ENCODE assay signal across 15 cellular contexts in the genomic region with DNA sequence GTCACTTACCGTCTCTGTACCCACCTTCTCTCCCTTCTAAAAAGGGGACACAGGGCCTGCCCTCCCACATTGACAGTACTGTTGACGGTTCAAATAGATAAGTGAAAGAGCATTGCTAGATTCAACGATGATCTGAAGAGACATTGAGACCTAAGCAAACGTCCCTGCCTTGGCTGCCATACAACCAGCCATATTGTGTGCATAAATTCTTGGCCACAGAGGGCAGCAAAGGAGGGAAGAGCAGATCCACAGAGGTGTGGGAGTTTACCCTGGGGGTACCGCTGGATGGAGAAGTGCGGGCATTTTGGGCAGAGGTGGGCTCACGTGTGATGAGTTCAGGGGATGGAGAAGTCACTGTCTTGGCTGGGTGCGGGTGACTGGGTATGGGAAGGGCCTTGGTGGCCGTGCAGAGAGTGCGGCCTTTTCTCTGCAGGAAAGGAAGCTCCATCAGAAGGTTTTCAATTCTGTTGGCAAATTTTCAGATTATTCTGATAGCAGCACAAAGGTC.
DNase-seq lines count a peak whose midpoint lies in the region; ATAC-seq, FAIRE-seq and TF ChIP-seq lines count a peak whose summit lies in the region.
"Had no signal": no experiment of that assay in that cellular context is flagged by ENCODE, and none has a peak within 500 bp of the region (broad histone marks: within the 10 kb centered on the region; RNA-seq: fewer than 3 reads in every experiment).

No MANE protein-coding gene starts in this region.

- no peak overlapping the region for H3K4me3 Mint-ChIP-seq in stimulated activated naive CD8-positive, alpha-beta T cell treated with anti-CD3 and anti-CD28 coated beads, Interleukin-15, amount 100 ng/mL, for 72 hours
- H3K4me3 Mint-ChIP-seq in T-helper 17 cell, result no peak overlapping the region

- no peaks in the 10 kb centered on the region for H3K23me2 ChIP-seq in H1 (ENCODE audit: low read depth, low read length)

- no peaks in the 10 kb centered on the region for H3K79me1 ChIP-seq in H1 (ENCODE audit: low read depth, low read length)

- no peaks in the 10 kb centered on the region for H3K79me2 ChIP-seq in HepG2 (ENCODE audit: insufficient read depth, low read length)
- no peaks in the 10 kb centered on the region for H3K79me2 ChIP-seq in H1 (ENCODE audit: control insufficient read depth in 1 of 2, insufficient read depth in 2 of 2, low read length in 2 of 2)

- POLR2A ChIA-PET in HepG2 (lab: Yijun Ruan, JAX), result no interaction called here
- POLR2A ChIA-PET in Panc1 (lab: Charles Lee), result no interaction called here
- POLR2A ChIA-PET in H1 (lab: Charles Lee; ENCODE audit: partially characterized antibody), result no interaction called here

- H3K56ac ChIP-seq in H1 (replicated peaks; ENCODE audit: insufficient read length, low read depth, low read length), result no peak overlapping the region

- H3K23ac ChIP-seq in H1 (ENCODE audit: insufficient read length), result no peak overlapping the region

- no peaks in the 10 kb centered on the region for H3K36me3 ChIP-seq in HepG2 (replicated peaks in 1 of 2; ENCODE audit: control insufficient read depth in 1 of 2, insufficient read depth in 2 of 2, low read length in 2 of 2)
- H3K36me3 ChIP-seq in right lobe of liver, result no peaks in the 10 kb centered on the region
- H3K36me3 ChIP-seq in Panc1 (ENCODE audit: control insufficient read depth, insufficient read depth, low read length), result 0 out of 2 replicates have a peak, but pooled peaks cover 3% of the 10 kb centered on the region
- no peaks in the 10 kb centered on the region for H3K36me3 ChIP-seq in H1 (ENCODE audit: control insufficient read depth in 2 of 4, insufficient read depth in 4 of 4, low read length in 3 of 4)

- H2BK12ac ChIP-seq in H1 (ENCODE audit: low read depth, low read length), result no peak overlapping the region

- peaks cover 7% of the 10 kb centered on the region for H3K27me3 Mint-ChIP-seq in stimulated activated naive CD8-positive, alpha-beta T cell treated with anti-CD3 and anti-CD28 coated beads, Interleukin-15, amount 100 ng/mL, for 72 hours
- peaks cover 10% of the 10 kb centered on the region for H3K27me3 Mint-ChIP-seq in T-helper 17 cell

- H3K9me3 ChIP-seq in HepG2 (ENCODE audit: low read length) (no peaks in the 10 kb centered on the region), right lobe of liver (no peaks in the 10 kb centered on the region), Panc1 (ENCODE audit: control insufficient read depth, insufficient read depth, low read depth, low read length) (no peaks in the 10 kb centered on the region), H1 (ENCODE audit: insufficient read depth in 2 of 2, low read depth in 1 of 2, low read length in 1 of 2) (no peaks in the 10 kb centered on the region), T-helper 17 cell (ENCODE audit: control insufficient read depth, low read length, poor library complexity, severe bottlenecking) (no peaks in the 10 kb centered on the region)
- H3K9me3 ChIP-seq: A549; BLaER1 treated with 17β-estradiol and CSF1 and Interleukin-3, amounts not matched to agents 10 nM and 100 nM; SJCRH30 had no signal

- 0 out of 2 replicates have a peak, but pooled peaks have one; percentile 4 for TF ChIP-seq CTCF in HepG2 (CRISPR knock-in tag; IDR thresholded peaks at IDR 0.05)
- no peak for TF ChIP-seq CTCF in right lobe of liver (IDR thresholded peaks at IDR 0.05)
- TF ChIP-seq CTCF in Panc1 (IDR thresholded peaks at IDR 0.05), result peak; percentile 22; the same call in 1 of the 2 replicates
- TF ChIP-seq CTCF in H1 (IDR thresholded peaks at IDR 0.05; ENCODE audit: control extremely low read depth in 1 of 3, insufficient read depth in 1 of 3, low read depth in 1 of 3, low read length in 3 of 3), result peak in 2 of 3 experiments; percentile 18 to 23; a peak in 2 of 4 replicates
- no peak for TF ChIP-seq CTCF in GM13976 (IDR thresholded peaks at IDR 0.05; ENCODE audit: borderline replicate concordance, control extremely low read depth, extremely low read depth, insufficient read depth, missing control alignments)

- H3K27me3 ChIP-seq in HepG2 (ENCODE audit: control insufficient read depth in 1 of 2, insufficient read depth in 2 of 2, low read length in 2 of 2) (no peaks in the 10 kb centered on the region), right lobe of liver (no peaks in the 10 kb centered on the region), Panc1 (ENCODE audit: control insufficient read depth, insufficient read depth, low read length) (no peaks in the 10 kb centered on the region), H1 (replicated peaks in 1 of 4; ENCODE audit: control insufficient read depth in 3 of 4, extremely low read depth in 1 of 4, insufficient read depth in 3 of 4, low read length in 3 of 4) (no peaks in the 10 kb centered on the region)
- H3K27me3 ChIP-seq: BLaER1 treated with 17β-estradiol and CSF1 and Interleukin-3, amounts not matched to agents 10 nM and 100 nM; SJCRH30 had no signal

- in situ Hi-C loops in HepG2 (cut with HindIII; ENCODE audit: extremely low pct_ligation_motif_present, low pct_unique_long_range_greater_than_20kb) (loop anchor here (10.0 kb wide), 1 partner anchor 311 kb away; a partner anchor contains a TSS), Panc1 (cut with HindIII; ENCODE audit: low pct_unique_long_range_greater_than_20kb, low sequenced_read_pairs) (no loop called here), GM13976 (cut with MboI; ENCODE audit: low sequenced_read_pairs, unreplicated experiment) (loop anchor here (10.0 kb wide), 1 partner anchor 321 kb away; no protein-coding TSS in a partner anchor)

- no peak overlapping the region for H3K27ac Mint-ChIP-seq in stimulated activated naive CD8-positive, alpha-beta T cell treated with anti-CD3 and anti-CD28 coated beads, Interleukin-15, amount 100 ng/mL, for 72 hours
- H3K27ac Mint-ChIP-seq in T-helper 17 cell, result no peak overlapping the region

- no peak overlapping the region for H2BK5ac ChIP-seq in H1 (ENCODE audit: low read depth, low read length)

- H3K14ac ChIP-seq in H1 (ENCODE audit: insufficient read length), result no peak overlapping the region

- TF ChIP-seq RAD21 in HepG2 (CRISPR knock-in tag; IDR thresholded peaks at IDR 0.05) (no peak), H1 (IDR thresholded peaks at IDR 0.05 in 1 of 2, conservative IDR thresholded peaks at IDR 0.05 in 1 of 2; ENCODE audit: low read depth in 2 of 2, low read length in 2 of 2) (peak; percentile 18 to 29; a peak in 3 of 4 replicates)

- H2BK20ac ChIP-seq in H1 (ENCODE audit: low read length), result no peak overlapping the region

- CTCF ChIA-PET in HepG2 (lab: Yijun Ruan, JAX; ENCODE audit: low intra/inter-chr PET ratio, low total read pairs), result no interaction called here
- CTCF ChIA-PET in Panc1 (lab: Charles Lee), result interaction anchor here (0.6 kb wide), 1 partner anchor 126 kb away, joined by 3 read pairs; no protein-coding TSS in a partner anchor
- CTCF ChIA-PET in H1 (lab: Charles Lee; ENCODE audit: partially characterized antibody), result interaction anchor here (0.7 to 2.1 kb wide), 4 partner anchors 19 to 269 kb away, joined by 3 to 8 read pairs (median 4); no protein-coding TSS in a partner anchor

- 0 out of 3 replicates have a peak, but pooled peaks have one; percentile 15 for ATAC-seq in HepG2
- no peak for ATAC-seq in right lobe of liver
- ATAC-seq in Panc1, result no peak
- ATAC-seq in stimulated activated naive CD8-positive, alpha-beta T cell treated with anti-CD3 and anti-CD28 coated beads, Interleukin-15, amount 100 ng/mL, for 72 hours, result peak; percentile 25
- ATAC-seq in GM18520 (IDR thresholded peaks at IDR 0.05; ENCODE audit: unreplicated experiment), result no peak
- ATAC-seq in T-helper 17 cell, result no peak

- H3K9ac ChIP-seq in HepG2 (ENCODE audit: insufficient read depth, low read depth, low read length), result no peak overlapping the region
- no peak overlapping the region for H3K9ac ChIP-seq in H1 (replicated peaks in 1 of 4; ENCODE audit: extremely low read depth in 1 of 4, low read depth in 3 of 4, low read length in 3 of 4)
- H3K9ac ChIP-seq: BLaER1 treated with 17β-estradiol and CSF1 and Interleukin-3, amounts not matched to agents 10 nM and 100 nM had no signal

- H2BK120ac ChIP-seq in H1 (replicated peaks; ENCODE audit: low read depth, low read length), result no peak overlapping the region

- no peak overlapping the region for H4K5ac ChIP-seq in H1 (ENCODE audit: insufficient read length, low read depth, low read length)

- H3K4me1 ChIP-seq in HepG2 (ENCODE audit: insufficient read depth, low read length), result peaks cover 6% of the 10 kb centered on the region; the same call in 1 of the 2 replicates
- no peaks in the 10 kb centered on the region for H3K4me1 ChIP-seq in right lobe of liver
- H3K4me1 ChIP-seq in Panc1 (ENCODE audit: control insufficient read depth, insufficient read depth, low read length), result 0 out of 2 replicates have a peak, but pooled peaks cover 2% of the 10 kb centered on the region
- H3K4me1 ChIP-seq in H1 (replicated peaks in 1 of 4; ENCODE audit: control insufficient read depth in 3 of 4, insufficient read depth in 4 of 4, low read length in 3 of 4), result no peaks in the 10 kb centered on the region
- H3K4me1 ChIP-seq: A549, SJCRH30 had no signal

- H3K27ac ChIP-seq in HepG2 (ENCODE audit: extremely low read length, insufficient read depth, low read length) (no peak overlapping the region), right lobe of liver (no peak overlapping the region), Panc1 (ENCODE audit: low read length) (no peak overlapping the region), H1 (ENCODE audit: low read depth, low read length) (no peak overlapping the region)
- H3K27ac ChIP-seq: A549; BLaER1 treated with 17β-estradiol and CSF1 and Interleukin-3, amounts not matched to agents 10 nM and 100 nM; SJCRH30 had no signal

- H2BK15ac ChIP-seq in H1 (ENCODE audit: low read length), result no peak overlapping the region

- 70% methylated on average over 10 of the region's 10 CpGs for WGBS in HepG2 (ENCODE audit: low lambda C conversion rate)
- WGBS in right lobe of liver (ENCODE audit: insufficient coverage, low coverage, low lambda C conversion rate, missing lambda C conversion rate), result 83% methylated on average over 4 of the region's 10 CpGs
- WGBS in H1 (ENCODE audit: extremely low coverage in 1 of 2, insufficient coverage in 1 of 2, insufficient read length in 1 of 2, insufficient replicate concordance in 2 of 2, low coverage in 1 of 2, low lambda C conversion rate in 2 of 2, missing lambda C conversion rate in 1 of 2), 2 experiments, result 94% methylated on average over 10 of the region's 10 CpGs; no CpG with 5 or more reads in 1 of the 2 experiments

- H3K9me3 Mint-ChIP-seq in stimulated activated naive CD8-positive, alpha-beta T cell treated with anti-CD3 and anti-CD28 coated beads, Interleukin-15, amount 100 ng/mL, for 72 hours, result no peaks in the 10 kb centered on the region

- H3K18ac ChIP-seq in H1 (ENCODE audit: extremely low read depth, low read length), result no peak overlapping the region

- BruUV-seq in HepG2 (replicated peaks; lab: Mats Ljungman, UMichigan), result no TSS peak
- BruUV-seq in Panc1 (replicated peaks; lab: Mats Ljungman, UMichigan), result no TSS peak

- H4K8ac ChIP-seq in H1 (ENCODE audit: extremely low read depth, insufficient read depth, low read length), result no peak overlapping the region

- H3K36me3 Mint-ChIP-seq in T-helper 17 cell (ENCODE audit: low read depth), result no peaks in the 10 kb centered on the region

- H3K4me2 ChIP-seq in HepG2 (ENCODE audit: low read depth, low read length) (no peak overlapping the region), H1 (ENCODE audit: insufficient read depth in 1 of 2, low read depth in 2 of 2, low read length in 2 of 2) (no peak overlapping the region)
- H3K4me2 ChIP-seq: A549; BLaER1 treated with 17β-estradiol and CSF1 and Interleukin-3, amounts not matched to agents 10 nM and 100 nM had no signal

- TF ChIP-seq POLR2A in HepG2 (IDR thresholded peaks at IDR 0.05; ENCODE audit: insufficient read depth in 1 of 2, low read depth in 2 of 2, low read length in 2 of 2) (no peak), right lobe of liver (IDR thresholded peaks at IDR 0.05) (no peak), H1 (IDR thresholded peaks at IDR 0.05; ENCODE audit: control extremely low read depth in 1 of 2, low read depth in 2 of 2, low read length in 2 of 2) (no peak)

- TF ChIP-seq EP300 in HepG2 (IDR thresholded peaks at IDR 0.05; ENCODE audit: low read depth in 2 of 2, low read length in 2 of 2), result no peak
- TF ChIP-seq EP300 in HepG2 (CRISPR knock-in tag; IDR thresholded peaks at IDR 0.05; ENCODE audit: borderline replicate concordance), result no peak
- TF ChIP-seq EP300 in H1 (IDR thresholded peaks at IDR 0.05; ENCODE audit: borderline replicate concordance in 1 of 2, low read depth in 2 of 2, low read length in 2 of 2), result no peak

- intact Hi-C loops in HepG2 (cut with micrococcal nuclease; ENCODE audit: unreplicated experiment), result no loop called here
- intact Hi-C loops in right lobe of liver (cut with DNase I), result loop anchor here (5.0 to 10.0 kb wide), 2 partner anchors 203 to 311 kb away; a partner anchor contains a TSS
- intact Hi-C loops in Panc1 (cut with micrococcal nuclease; ENCODE audit: unreplicated experiment), result no loop called here

- H4K91ac ChIP-seq in H1 (replicated peaks; ENCODE audit: insufficient read length, low read length), result no peak overlapping the region

- H3K4me3 ChIP-seq in HepG2 (replicated peaks in 1 of 3; ENCODE audit: insufficient read depth in 1 of 3, low read depth in 2 of 3, low read length in 3 of 3) (no peak overlapping the region), right lobe of liver (no peak overlapping the region), Panc1 (ENCODE audit: low read depth in 2 of 2, low read length in 2 of 2) (no peak overlapping the region), H1 (ENCODE audit: extremely low read depth in 1 of 4, insufficient read depth in 2 of 4, low read depth in 3 of 4, low read length in 4 of 4) (no peak overlapping the region)
- H3K4me3 ChIP-seq: A549; BLaER1 treated with 17β-estradiol and CSF1 and Interleukin-3, amounts not matched to agents 10 nM and 100 nM; SJCRH30 had no signal

- DNase-seq in HepG2 (ENCODE audit: low spot score) (no peak), right lobe of liver (no peak), Panc1 (ENCODE audit: low read depth, low spot score) (no peak), H1 (ENCODE audit: low read depth in 1 of 2, low spot score in 2 of 2) (no peak), T-helper 17 cell (no peak), GM13976 (ENCODE audit: low spot score) (no peak)
- DNase-seq in stimulated activated naive CD8-positive, alpha-beta T cell treated with anti-CD3 and anti-CD28 coated beads, Interleukin-15, amount 100 ng/mL, for 72 hours, result no peak
- DNase-seq: DND-41, GOT3, NCI-H1694 treated with DMSO at 0.1 percent for 48 hours, NCI-H748 treated with DMSO at 0.1 percent for 48 hours, SJCRH30 had no signal

- FAIRE-seq in HepG2 (lab: Jason Lieb, UNC) (no peak), H1 (lab: Jason Lieb, UNC) (no peak)
- FAIRE-seq: A549 had no signal

- no peak overlapping the region for H2AK5ac ChIP-seq in H1 (ENCODE audit: low read depth, low read length)

- no peak overlapping the region for H3K4ac ChIP-seq in H1 (replicated peaks; ENCODE audit: insufficient read length, low read depth, low read length)

- H4K20me1 ChIP-seq in HepG2 (ENCODE audit: insufficient read depth, low read length) (no peaks in the 10 kb centered on the region), H1 (replicated peaks in 1 of 2; ENCODE audit: control insufficient read depth in 1 of 2, insufficient read depth in 2 of 2, low read length in 2 of 2) (no peaks in the 10 kb centered on the region)
- H4K20me1 ChIP-seq: BLaER1 treated with 17β-estradiol and CSF1 and Interleukin-3, amounts not matched to agents 10 nM and 100 nM had no signal

- H2AFZ ChIP-seq in HepG2 (ENCODE audit: low read length) (no peak overlapping the region), H1 (ENCODE audit: low read length) (0 out of 2 replicates have a peak overlapping the region, but pooled peaks have one; percentile 33)

- no peaks in the 10 kb centered on the region for H3K4me1 Mint-ChIP-seq in stimulated activated naive CD8-positive, alpha-beta T cell treated with anti-CD3 and anti-CD28 coated beads, Interleukin-15, amount 100 ng/mL, for 72 hours
- peaks cover 4% of the 10 kb centered on the region for H3K4me1 Mint-ChIP-seq in T-helper 17 cell

Comparison
In these comparisons a context has a peak if more than half of its experiments do, and no peak if none do; other contexts are left out.
1. ATAC-seq: peak in HepG2 (single experiment) and stimulated activated naive CD8-positive, alpha-beta T cell treated with anti-CD3 and anti-CD28 coated beads, Interleukin-15, amount 100 ng/mL, for 72 hours (single experiment); none in right lobe of liver (0 of 4), Panc1 (single experiment), GM18520 (single experiment) and T-helper 17 cell (single experiment).
2. CTCF ChIP-seq: peak in HepG2 (single experiment), Panc1 (single experiment) and H1 (2 of 3); none in right lobe of liver (0 of 4) and GM13976 (single experiment).
3. intact Hi-C loops: an anchor here in right lobe of liver (5.0 to 10.0 kb wide); none called in HepG2 and Panc1.